Comparison of ENCODE assay signal across 1 cellular context in the genomic region with DNA sequence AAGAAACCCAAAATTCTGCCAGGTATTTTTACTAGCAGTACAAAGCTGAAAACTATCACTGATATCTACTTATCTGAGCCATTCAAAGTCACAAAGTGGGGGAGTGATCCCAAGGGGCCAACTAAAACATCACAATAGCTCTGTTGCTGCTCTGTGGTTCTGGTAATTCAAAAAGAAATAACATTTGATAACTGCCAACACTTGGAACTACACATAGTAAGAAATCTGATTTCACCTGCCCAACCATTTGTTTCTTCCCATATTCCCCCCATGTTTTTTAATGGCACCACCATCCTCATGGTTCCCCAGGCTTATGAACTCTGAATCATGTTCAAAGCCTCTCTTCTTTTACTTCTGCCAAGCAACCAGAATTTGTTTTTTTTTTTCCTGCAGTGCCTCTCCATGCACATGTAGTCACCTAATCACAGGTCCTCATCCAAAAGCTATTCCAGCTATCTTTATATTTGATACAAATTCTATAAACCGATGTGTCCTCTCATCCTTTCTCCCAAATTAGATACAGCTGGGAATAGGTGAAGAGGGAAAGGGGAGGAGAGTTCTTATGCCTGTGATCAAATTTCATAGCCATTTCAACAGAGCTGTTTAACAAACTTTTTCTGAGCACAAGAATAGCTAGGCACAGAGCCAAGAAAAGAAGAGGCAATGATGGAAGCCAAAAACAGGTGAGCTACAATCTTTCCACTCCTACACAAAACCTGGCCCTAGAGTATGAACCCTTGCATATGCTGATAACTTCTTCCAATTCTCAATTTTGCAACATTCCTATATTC.
TF ChIP-seq lines count a peak whose summit lies in the region.

No MANE protein-coding gene starts in this region.

TF ChIP-seq in K562, 482 proteins besides CTCF, POLR2A, EP300 and RAD21:
- TF ChIP-seq KDM5B (IDR thresholded peaks at IDR 0.05; ENCODE audit: insufficient replicate concordance, low read depth, low read length) (no peak), ZNF324 (CRISPR knock-in tag; IDR thresholded peaks at IDR 0.05) (no peak), NCOA2 (IDR thresholded peaks at IDR 0.05; ENCODE audit: partially characterized antibody in 2 of 2) (no peak), CBX5 (IDR thresholded peaks at IDR 0.05; ENCODE audit: borderline replicate concordance, low read depth) (no peak), TCFL5 (CRISPR knock-in tag; conservative IDR thresholded peaks at IDR 0.05) (no peak), NFIC (IDR thresholded peaks at IDR 0.05) (peak; percentile 75), CTBP1 (IDR thresholded peaks at IDR 0.05; ENCODE audit: borderline replicate concordance) (no peak), ZNF583 (CRISPR knock-in tag; IDR thresholded peaks at IDR 0.05) (no peak), ILF3 (IDR thresholded peaks at IDR 0.05; ENCODE audit: borderline replicate concordance) (no peak), MTA2 (IDR thresholded peaks at IDR 0.05; ENCODE audit: low read depth) (no peak), PTRF (tag; IDR thresholded peaks at IDR 0.05) (no peak)
- TF ChIP-seq, protein P1, sequence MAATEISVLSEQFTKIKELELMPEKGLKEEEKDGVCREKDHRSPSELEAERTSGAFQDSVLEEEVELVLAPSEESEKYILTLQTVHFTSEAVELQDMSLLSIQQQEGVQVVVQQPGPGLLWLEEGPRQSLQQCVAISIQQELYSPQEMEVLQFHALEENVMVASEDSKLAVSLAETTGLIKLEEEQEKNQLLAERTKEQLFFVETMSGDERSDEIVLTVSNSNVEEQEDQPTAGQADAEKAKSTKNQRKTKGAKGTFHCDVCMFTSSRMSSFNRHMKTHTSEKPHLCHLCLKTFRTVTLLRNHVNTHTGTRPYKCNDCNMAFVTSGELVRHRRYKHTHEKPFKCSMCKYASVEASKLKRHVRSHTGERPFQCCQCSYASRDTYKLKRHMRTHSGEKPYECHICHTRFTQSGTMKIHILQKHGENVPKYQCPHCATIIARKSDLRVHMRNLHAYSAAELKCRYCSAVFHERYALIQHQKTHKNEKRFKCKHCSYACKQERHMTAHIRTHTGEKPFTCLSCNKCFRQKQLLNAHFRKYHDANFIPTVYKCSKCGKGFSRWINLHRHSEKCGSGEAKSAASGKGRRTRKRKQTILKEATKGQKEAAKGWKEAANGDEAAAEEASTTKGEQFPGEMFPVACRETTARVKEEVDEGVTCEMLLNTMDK (IDR thresholded peaks at IDR 0.05; ENCODE audit: borderline replicate concordance, insufficient read depth, low read depth, low read length, poor library complexity, severe bottlenecking), result no peak
- TF ChIP-seq, protein P2, sequence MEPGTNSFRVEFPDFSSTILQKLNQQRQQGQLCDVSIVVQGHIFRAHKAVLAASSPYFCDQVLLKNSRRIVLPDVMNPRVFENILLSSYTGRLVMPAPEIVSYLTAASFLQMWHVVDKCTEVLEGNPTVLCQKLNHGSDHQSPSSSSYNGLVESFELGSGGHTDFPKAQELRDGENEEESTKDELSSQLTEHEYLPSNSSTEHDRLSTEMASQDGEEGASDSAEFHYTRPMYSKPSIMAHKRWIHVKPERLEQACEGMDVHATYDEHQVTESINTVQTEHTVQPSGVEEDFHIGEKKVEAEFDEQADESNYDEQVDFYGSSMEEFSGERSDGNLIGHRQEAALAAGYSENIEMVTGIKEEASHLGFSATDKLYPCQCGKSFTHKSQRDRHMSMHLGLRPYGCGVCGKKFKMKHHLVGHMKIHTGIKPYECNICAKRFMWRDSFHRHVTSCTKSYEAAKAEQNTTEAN (CRISPR knock-in tag; IDR thresholded peaks at IDR 0.05), result no peak
- TF ChIP-seq, protein P3, sequence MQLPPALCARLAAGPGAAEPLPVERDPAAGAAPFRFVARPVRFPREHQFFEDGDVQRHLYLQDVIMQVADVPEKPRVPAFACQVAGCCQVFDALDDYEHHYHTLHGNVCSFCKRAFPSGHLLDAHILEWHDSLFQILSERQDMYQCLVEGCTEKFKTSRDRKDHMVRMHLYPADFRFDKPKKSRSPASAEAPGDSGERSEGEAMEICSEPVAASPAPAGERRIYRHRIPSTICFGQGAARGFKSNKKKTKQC (CRISPR knock-in tag; IDR thresholded peaks at IDR 0.05), result no peak
- TF ChIP-seq, protein P4, sequence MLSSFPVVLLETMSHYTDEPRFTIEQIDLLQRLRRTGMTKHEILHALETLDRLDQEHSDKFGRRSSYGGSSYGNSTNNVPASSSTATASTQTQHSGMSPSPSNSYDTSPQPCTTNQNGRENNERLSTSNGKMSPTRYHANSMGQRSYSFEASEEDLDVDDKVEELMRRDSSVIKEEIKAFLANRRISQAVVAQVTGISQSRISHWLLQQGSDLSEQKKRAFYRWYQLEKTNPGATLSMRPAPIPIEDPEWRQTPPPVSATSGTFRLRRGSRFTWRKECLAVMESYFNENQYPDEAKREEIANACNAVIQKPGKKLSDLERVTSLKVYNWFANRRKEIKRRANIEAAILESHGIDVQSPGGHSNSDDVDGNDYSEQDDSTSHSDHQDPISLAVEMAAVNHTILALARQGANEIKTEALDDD (IDR thresholded peaks at IDR 0.05), result 0 out of 2 replicates have a peak, but pooled peaks have one; percentile 25
- TF ChIP-seq, protein P5, sequence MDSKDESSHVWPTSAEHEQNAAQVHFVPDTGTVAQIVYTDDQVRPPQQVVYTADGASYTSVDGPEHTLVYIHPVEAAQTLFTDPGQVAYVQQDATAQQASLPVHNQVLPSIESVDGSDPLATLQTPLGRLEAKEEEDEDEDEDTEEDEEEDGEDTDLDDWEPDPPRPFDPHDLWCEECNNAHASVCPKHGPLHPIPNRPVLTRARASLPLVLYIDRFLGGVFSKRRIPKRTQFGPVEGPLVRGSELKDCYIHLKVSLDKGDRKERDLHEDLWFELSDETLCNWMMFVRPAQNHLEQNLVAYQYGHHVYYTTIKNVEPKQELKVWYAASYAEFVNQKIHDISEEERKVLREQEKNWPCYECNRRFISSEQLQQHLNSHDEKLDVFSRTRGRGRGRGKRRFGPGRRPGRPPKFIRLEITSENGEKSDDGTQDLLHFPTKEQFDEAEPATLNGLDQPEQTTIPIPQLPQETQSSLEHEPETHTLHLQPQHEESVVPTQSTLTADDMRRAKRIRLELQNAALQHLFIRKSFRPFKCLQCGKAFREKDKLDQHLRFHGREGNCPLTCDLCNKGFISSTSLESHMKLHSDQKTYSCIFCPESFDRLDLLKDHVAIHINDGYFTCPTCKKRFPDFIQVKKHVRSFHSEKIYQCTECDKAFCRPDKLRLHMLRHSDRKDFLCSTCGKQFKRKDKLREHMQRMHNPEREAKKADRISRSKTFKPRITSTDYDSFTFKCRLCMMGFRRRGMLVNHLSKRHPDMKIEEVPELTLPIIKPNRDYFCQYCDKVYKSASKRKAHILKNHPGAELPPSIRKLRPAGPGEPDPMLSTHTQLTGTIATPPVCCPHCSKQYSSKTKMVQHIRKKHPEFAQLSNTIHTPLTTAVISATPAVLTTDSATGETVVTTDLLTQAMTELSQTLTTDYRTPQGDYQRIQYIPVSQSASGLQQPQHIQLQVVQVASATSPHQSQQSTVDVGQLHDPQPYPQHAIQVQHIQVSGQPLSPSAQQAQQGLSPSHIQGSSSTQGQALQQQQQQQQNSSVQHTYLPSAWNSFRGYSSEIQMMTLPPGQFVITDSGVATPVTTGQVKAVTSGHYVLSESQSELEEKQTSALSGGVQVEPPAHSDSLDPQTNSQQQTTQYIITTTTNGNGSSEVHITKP (IDR thresholded peaks at IDR 0.05; ENCODE audit: partially characterized antibody), result peak; percentile 94
- TF ChIP-seq, protein P6, sequence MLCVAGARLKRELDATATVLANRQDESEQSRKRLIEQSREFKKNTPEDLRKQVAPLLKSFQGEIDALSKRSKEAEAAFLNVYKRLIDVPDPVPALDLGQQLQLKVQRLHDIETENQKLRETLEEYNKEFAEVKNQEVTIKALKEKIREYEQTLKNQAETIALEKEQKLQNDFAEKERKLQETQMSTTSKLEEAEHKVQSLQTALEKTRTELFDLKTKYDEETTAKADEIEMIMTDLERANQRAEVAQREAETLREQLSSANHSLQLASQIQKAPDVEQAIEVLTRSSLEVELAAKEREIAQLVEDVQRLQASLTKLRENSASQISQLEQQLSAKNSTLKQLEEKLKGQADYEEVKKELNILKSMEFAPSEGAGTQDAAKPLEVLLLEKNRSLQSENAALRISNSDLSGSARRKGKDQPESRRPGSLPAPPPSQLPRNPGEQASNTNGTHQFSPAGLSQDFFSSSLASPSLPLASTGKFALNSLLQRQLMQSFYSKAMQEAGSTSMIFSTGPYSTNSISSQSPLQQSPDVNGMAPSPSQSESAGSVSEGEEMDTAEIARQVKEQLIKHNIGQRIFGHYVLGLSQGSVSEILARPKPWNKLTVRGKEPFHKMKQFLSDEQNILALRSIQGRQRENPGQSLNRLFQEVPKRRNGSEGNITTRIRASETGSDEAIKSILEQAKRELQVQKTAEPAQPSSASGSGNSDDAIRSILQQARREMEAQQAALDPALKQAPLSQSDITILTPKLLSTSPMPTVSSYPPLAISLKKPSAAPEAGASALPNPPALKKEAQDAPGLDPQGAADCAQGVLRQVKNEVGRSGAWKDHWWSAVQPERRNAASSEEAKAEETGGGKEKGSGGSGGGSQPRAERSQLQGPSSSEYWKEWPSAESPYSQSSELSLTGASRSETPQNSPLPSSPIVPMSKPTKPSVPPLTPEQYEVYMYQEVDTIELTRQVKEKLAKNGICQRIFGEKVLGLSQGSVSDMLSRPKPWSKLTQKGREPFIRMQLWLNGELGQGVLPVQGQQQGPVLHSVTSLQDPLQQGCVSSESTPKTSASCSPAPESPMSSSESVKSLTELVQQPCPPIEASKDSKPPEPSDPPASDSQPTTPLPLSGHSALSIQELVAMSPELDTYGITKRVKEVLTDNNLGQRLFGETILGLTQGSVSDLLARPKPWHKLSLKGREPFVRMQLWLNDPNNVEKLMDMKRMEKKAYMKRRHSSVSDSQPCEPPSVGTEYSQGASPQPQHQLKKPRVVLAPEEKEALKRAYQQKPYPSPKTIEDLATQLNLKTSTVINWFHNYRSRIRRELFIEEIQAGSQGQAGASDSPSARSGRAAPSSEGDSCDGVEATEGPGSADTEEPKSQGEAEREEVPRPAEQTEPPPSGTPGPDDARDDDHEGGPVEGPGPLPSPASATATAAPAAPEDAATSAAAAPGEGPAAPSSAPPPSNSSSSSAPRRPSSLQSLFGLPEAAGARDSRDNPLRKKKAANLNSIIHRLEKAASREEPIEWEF (CRISPR knock-in tag; IDR thresholded peaks at IDR 0.05), result no peak
